1 cellular context compared by ENCODE assay signal in the genomic region with DNA sequence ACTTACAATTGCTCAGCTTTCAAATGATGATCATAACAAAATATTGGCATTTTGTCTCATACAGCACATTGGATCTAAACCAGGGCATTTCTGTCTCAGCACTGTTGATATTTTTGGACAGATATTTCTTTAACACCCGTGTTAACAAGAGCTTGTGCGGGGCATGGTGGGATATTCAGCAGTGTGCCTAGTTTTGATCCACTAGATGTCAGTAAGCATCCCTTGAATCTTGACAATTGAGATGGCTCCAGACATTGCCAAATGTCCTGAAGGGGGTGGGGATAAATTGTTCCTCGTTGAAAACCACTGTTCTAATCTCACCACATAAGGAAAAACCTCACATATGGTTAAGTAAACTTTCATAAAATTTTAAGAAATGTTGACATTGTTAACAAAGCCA.
TF ChIP-seq lines count a peak whose summit lies in the region.

No MANE protein-coding gene starts in this region.

TF ChIP-seq in HepG2, 621 proteins besides CTCF, POLR2A, EP300 and RAD21 (continued from another document):
- TF ChIP-seq, protein P1, sequence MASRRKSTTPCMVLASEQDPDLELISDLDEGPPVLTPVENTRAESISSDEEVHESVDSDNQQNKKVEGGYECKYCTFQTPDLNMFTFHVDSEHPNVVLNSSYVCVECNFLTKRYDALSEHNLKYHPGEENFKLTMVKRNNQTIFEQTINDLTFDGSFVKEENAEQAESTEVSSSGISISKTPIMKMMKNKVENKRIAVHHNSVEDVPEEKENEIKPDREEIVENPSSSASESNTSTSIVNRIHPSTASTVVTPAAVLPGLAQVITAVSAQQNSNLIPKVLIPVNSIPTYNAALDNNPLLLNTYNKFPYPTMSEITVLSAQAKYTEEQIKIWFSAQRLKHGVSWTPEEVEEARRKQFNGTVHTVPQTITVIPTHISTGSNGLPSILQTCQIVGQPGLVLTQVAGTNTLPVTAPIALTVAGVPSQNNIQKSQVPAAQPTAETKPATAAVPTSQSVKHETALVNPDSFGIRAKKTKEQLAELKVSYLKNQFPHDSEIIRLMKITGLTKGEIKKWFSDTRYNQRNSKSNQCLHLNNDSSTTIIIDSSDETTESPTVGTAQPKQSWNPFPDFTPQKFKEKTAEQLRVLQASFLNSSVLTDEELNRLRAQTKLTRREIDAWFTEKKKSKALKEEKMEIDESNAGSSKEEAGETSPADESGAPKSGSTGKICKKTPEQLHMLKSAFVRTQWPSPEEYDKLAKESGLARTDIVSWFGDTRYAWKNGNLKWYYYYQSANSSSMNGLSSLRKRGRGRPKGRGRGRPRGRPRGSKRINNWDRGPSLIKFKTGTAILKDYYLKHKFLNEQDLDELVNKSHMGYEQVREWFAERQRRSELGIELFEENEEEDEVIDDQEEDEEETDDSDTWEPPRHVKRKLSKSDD (CRISPR knock-in tag; IDR thresholded peaks at IDR 0.05; ENCODE audit: low read depth) = no peak
- no peak for TF ChIP-seq ZNF678 (CRISPR knock-in tag; IDR thresholded peaks at IDR 0.05)
